33 cellular contexts compared by ENCODE assay signal in the genomic region with DNA sequence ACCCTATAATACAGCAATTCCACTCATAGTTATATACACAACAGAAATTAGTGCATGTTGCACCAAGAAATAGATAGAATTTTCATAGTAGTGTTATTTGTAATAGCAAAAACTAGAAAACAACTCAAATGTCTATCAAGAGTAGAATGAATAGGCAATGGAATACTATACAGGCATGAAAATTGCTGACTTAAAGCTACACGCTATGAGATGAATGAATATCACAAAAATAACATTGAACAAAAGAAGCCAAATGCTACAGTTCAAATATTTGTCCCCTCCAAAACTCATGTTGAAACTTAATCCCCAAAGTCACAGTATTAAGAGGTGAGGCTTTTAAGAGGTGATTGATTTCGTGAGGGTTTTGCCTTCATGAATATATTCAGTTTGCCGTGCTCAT.
"Had no signal": no experiment of that assay in that cellular context is flagged by ENCODE, and none has a peak within 500 bp of the region (broad histone marks: within the 10 kb centered on the region; RNA-seq: fewer than 3 reads in every experiment).

No MANE protein-coding gene starts in this region.

- H3K27ac ChIP-seq: adrenal gland, ascending aorta, body of pancreas, brain microvascular endothelial cell, breast epithelium, cardiac muscle cell had no signal

- H3K9me3 ChIP-seq: adrenal gland, ascending aorta, body of pancreas, breast epithelium had no signal

- H3K4me1 ChIP-seq: ascending aorta, breast epithelium had no signal

- DNase-seq: activated effector memory CD4-positive, alpha-beta T cell treated with anti-CD3 and anti-CD28 coated beads, Interleukin-2, amount 50 U/mL, for 16 hours; activated effector memory CD4-positive, alpha-beta T cell treated with Interleukin-2 at 50 U/mL for 16 hours; activated gamma-delta T cell; activated gamma-delta T cell treated with Interleukin-2 at 50 U/mL for 16 hours; activated naive CD4-positive, alpha-beta T cell; activated naive CD4-positive, alpha-beta T cell treated with anti-CD3 and anti-CD28 coated beads for 36 hours; activated naive CD4-positive, alpha-beta T cell treated with anti-CD3 and anti-CD28 coated beads, Interleukin-2, amount 10 ng/mL, durations not matched to agents 7 days and 5 days; activated naive CD4-positive, alpha-beta T cell treated with anti-CD3 and anti-CD28 coated beads, Interleukin-2, amount 50 U/mL, for 16 hours; activated naive CD4-positive, alpha-beta T cell treated with Interleukin-2 at 50 U/mL for 16 hours; activated naive CD8-positive, alpha-beta T cell treated with anti-CD3 and anti-CD28 coated beads for 36 hours; activated naive CD8-positive, alpha-beta T cell treated with anti-CD3 and anti-CD28 coated beads, Interleukin-2, amount 10 ng/mL, durations not matched to agents 7 days and 5 days; activated naive CD8-positive, alpha-beta T cell treated with anti-CD3 and anti-CD28 coated beads, Interleukin-2, amount 50 U/mL, for 24 hours; activated T-cell treated with anti-CD3 and anti-CD28 coated beads, Interleukin-2, amount 50 U/mL, for 24 hours; activated T-cell treated with anti-CD3 and anti-CD28 coated beads, Interleukin-2, amount 50 U/mL, for 4 hours; activated T-cell treated with anti-CD3 and anti-CD28 coated beads, Interleukin-2, amount 50 U/mL, for 48 hours; activated T-cell treated with anti-CD3 and anti-CD28 coated beads, Interleukin-2, amount 50 U/mL, for 72 hours; adrenal gland; amniotic stem cell; amygdala; anterior cingulate cortex; aorta; body of pancreas; brain microvascular endothelial cell; caudate nucleus; central memory CD4-positive, alpha-beta T cell; cerebellar nuclear complex had no signal

- FAIRE-seq: astrocyte, bronchial epithelial cell had no signal

- ATAC-seq: activated naive CD4-positive, alpha-beta T cell treated with anti-CD3 and anti-CD28 coated beads, Interleukin-2, amount 50 U/mL, for 72 hours; activated naive CD8-positive, alpha-beta T cell treated with anti-CD3 and anti-CD28 coated beads, Interleukin-2, amount 50 U/mL, for 24 hours; activated T-cell treated with anti-CD3 and anti-CD28 coated beads, Interleukin-2, amount 50 U/mL, for 4 hours; activated T-cell treated with anti-CD3 and anti-CD28 coated beads, Interleukin-2, amount 50 U/mL, for 72 hours; activated T-helper 17 cell treated with anti-CD3 and anti-CD28 coated beads, Interleukin-2, amount 50 U/mL, for 72 hours; body of pancreas had no signal

- H3K36me3 ChIP-seq: adrenal gland, ascending aorta, brain microvascular endothelial cell, breast epithelium, cardiac muscle cell had no signal

- H3K4me3 ChIP-seq: adrenal gland, ascending aorta, body of pancreas, breast epithelium, cardiac muscle cell had no signal

- H3K27me3 ChIP-seq: adrenal gland, ascending aorta, body of pancreas, brain microvascular endothelial cell, breast epithelium, cardiac muscle cell had no signal
